ENCODE assay signal across 7 cellular contexts in the genomic region with DNA sequence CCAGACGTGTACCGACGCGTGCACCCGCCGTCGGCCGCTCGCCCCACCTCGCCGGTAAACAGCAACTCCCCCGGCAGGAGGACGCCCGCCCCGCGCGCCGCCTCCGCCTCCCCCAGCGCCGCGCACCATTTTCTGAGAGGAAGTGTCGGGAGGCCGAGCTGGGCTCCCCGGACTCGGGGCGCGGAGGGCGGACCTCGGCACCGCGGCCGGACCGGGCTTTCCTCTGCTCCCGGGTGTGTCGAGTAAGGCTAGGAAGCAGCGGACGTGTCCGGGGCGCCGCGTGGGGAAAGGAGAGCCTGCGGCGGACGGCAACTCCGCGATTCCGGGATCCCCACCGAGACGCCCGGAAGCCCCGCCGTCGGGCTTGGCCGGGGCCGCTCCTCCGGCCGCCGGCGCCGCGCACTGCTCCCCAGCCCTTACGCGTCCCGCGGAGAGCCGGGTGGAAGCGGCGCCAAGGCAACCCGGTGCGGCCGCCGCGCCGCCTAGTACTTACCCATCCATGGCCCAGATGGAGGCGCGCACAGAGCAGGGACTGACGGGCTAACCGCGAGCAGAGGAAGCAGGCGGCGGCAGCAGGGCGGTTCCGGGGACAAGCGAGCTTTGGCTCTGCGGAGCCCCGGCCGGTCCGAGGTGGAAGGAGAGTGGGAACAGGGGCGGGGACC. TPM values are rescaled to one million over a fixed set of nuclear protein-coding genes. Genes with fewer than 3 reads are reported as not detected.
DNase-seq lines count a peak whose midpoint lies in the region; ATAC-seq, FAIRE-seq and TF ChIP-seq lines count a peak whose summit lies in the region.

A gene with protein sequence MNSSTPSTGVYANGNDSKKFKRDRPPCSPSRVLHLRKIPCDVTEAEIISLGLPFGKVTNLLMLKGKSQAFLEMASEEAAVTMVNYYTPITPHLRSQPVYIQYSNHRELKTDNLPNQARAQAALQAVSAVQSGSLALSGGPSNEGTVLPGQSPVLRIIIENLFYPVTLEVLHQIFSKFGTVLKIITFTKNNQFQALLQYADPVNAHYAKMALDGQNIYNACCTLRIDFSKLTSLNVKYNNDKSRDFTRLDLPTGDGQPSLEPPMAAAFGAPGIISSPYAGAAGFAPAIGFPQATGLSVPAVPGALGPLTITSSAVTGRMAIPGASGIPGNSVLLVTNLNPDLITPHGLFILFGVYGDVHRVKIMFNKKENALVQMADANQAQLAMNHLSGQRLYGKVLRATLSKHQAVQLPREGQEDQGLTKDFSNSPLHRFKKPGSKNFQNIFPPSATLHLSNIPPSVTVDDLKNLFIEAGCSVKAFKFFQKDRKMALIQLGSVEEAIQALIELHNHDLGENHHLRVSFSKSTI (minus strand): TSS at position 643 of the 662 bp plus-strand sequence. CDS start 35,754 bp downstream, outside the sequence.

- ATAC-seq in GM18502 (IDR thresholded peaks at IDR 0.05; ENCODE audit: poor library complexity, unreplicated experiment) = peak; percentile 59
- ATAC-seq in HG02759 (IDR thresholded peaks at IDR 0.05; ENCODE audit: unreplicated experiment) = peak; percentile 62
- ATAC-seq in WTC11 = peak; percentile 31

- TF ChIP-seq CTCF in WTC11 (IDR thresholded peaks at IDR 0.05) (no peak), bronchial epithelial cell (IDR thresholded peaks at IDR 0.05; ENCODE audit: insufficient read depth, low read length, severe bottlenecking) (no peak)

- H3K27me3 ChIP-seq in bronchial epithelial cell (ENCODE audit: control insufficient read depth, insufficient read depth, low read length) = no peaks in the 10 kb centered on the region

- DNase-seq in NCI-H1694 (lab: John Stamatoyannopoulos, UW) = peak; percentile 23
- peak; percentile 72 for DNase-seq in WTC11 (ENCODE audit: low spot score)
- DNase-seq in bronchial epithelial cell (ENCODE audit: low read depth) = peak; percentile 49
- DNase-seq in iris pigment epithelial cell (ENCODE audit: low read depth) = peak; percentile 73
- peak; percentile 44 to 69 (median 49) for DNase-seq in stimulated activated CD4-positive, alpha-beta T cell treated with anti-CD3 and anti-CD28 coated beads, Interleukin-12 subunit alpha, Interleukin-12 subunit beta, amount 100 ng/mL, for 48 hours (ENCODE audit: low read depth in 2 of 3, low spot score in 1 of 3)

- peak within 1 kb of the TSS; percentile 87 for H3K4me3 ChIP-seq in bronchial epithelial cell (ENCODE audit: low read depth, low read length)

- H3K4me3 Mint-ChIP-seq in WTC11 = peak within 1 kb of the TSS; percentile 94

- no peaks in the 10 kb centered on the region for H3K36me3 ChIP-seq in bronchial epithelial cell (ENCODE audit: control insufficient read depth, insufficient read depth, low read length)

- H3K9me3 Mint-ChIP-seq in WTC11 = no peaks in the 10 kb centered on the region

- POLR2A ChIA-PET in WTC11 (lab: Charles Lee) = interaction anchor here (0.8 to 2.3 kb wide), 4 partner anchors 47 to 437 kb away, joined by 3 to 6 read pairs (median 4); a partner anchor contains a TSS

- no peak for FAIRE-seq in bronchial epithelial cell (lab: Jason Lieb, UNC)

- H3K4me1 Mint-ChIP-seq in WTC11 = peaks cover 34% of the 10 kb centered on the region

- H3K36me3 Mint-ChIP-seq in WTC11 = 0 out of 2 replicates have a peak, but pooled peaks cover 2% of the 10 kb centered on the region

- no peaks in the 10 kb centered on the region for H3K27me3 Mint-ChIP-seq in WTC11 (ENCODE audit: low read depth)

- CTCF ChIA-PET in WTC11 (lab: Charles Lee) = interaction anchor here (0.6 to 2.5 kb wide), 26 partner anchors 10 to 257 kb away, joined by 3 to 31 read pairs (median 6); a partner anchor contains a TSS

- peak within 1 kb of the TSS; percentile 99 for H3K27ac Mint-ChIP-seq in WTC11

TF ChIP-seq in WTC11, 78 proteins besides CTCF, POLR2A, EP300 and RAD21 (continues in another document):
- no peak for TF ChIP-seq SMAD4 (CRISPR knock-in tag; IDR thresholded peaks at IDR 0.05)
- no peak for TF ChIP-seq JAZF1 (CRISPR knock-in tag; IDR thresholded peaks at IDR 0.05)
- TF ChIP-seq TP53 (CRISPR knock-in tag; IDR thresholded peaks at IDR 0.05) = peak; percentile 64; the same call in 1 of the 2 replicates
- peak; percentile 39; the same call in 1 of the 2 replicates for TF ChIP-seq CREM (CRISPR knock-in tag; IDR thresholded peaks at IDR 0.05)
- TF ChIP-seq ZBTB21 (CRISPR knock-in tag; IDR thresholded peaks at IDR 0.05; ENCODE audit: borderline replicate concordance) = no peak
- TF ChIP-seq, protein P1, sequence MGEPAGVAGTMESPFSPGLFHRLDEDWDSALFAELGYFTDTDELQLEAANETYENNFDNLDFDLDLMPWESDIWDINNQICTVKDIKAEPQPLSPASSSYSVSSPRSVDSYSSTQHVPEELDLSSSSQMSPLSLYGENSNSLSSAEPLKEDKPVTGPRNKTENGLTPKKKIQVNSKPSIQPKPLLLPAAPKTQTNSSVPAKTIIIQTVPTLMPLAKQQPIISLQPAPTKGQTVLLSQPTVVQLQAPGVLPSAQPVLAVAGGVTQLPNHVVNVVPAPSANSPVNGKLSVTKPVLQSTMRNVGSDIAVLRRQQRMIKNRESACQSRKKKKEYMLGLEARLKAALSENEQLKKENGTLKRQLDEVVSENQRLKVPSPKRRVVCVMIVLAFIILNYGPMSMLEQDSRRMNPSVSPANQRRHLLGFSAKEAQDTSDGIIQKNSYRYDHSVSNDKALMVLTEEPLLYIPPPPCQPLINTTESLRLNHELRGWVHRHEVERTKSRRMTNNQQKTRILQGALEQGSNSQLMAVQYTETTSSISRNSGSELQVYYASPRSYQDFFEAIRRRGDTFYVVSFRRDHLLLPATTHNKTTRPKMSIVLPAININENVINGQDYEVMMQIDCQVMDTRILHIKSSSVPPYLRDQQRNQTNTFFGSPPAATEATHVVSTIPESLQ (CRISPR knock-in tag; IDR thresholded peaks at IDR 0.05) = no peak
- TF ChIP-seq, protein P2, sequence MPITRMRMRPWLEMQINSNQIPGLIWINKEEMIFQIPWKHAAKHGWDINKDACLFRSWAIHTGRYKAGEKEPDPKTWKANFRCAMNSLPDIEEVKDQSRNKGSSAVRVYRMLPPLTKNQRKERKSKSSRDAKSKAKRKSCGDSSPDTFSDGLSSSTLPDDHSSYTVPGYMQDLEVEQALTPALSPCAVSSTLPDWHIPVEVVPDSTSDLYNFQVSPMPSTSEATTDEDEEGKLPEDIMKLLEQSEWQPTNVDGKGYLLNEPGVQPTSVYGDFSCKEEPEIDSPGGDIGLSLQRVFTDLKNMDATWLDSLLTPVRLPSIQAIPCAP (CRISPR knock-in tag; IDR thresholded peaks at IDR 0.05) = no peak
- TF ChIP-seq ZNF121 (CRISPR knock-in tag; IDR thresholded peaks at IDR 0.05) = no peak
- TF ChIP-seq, protein P3, sequence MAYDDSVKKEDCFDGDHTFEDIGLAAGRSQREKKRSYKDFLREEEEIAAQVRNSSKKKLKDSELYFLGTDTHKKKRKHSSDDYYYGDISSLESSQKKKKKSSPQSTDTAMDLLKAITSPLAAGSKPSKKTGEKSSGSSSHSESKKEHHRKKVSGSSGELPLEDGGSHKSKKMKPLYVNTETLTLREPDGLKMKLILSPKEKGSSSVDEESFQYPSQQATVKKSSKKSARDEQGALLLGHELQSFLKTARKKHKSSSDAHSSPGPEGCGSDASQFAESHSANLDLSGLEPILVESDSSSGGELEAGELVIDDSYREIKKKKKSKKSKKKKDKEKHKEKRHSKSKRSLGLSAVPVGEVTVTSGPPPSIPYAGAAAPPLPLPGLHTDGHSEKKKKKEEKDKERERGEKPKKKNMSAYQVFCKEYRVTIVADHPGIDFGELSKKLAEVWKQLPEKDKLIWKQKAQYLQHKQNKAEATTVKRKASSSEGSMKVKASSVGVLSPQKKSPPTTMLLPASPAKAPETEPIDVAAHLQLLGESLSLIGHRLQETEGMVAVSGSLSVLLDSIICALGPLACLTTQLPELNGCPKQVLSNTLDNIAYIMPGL (CRISPR knock-in tag; IDR thresholded peaks at IDR 0.05) = peak; percentile 70; the same call in 1 of the 2 replicates
- no peak for TF ChIP-seq ZNF423 (CRISPR knock-in tag; IDR thresholded peaks at IDR 0.05)
- TF ChIP-seq FOXK1 (CRISPR knock-in tag; IDR thresholded peaks at IDR 0.05) = peak; percentile 56; the same call in 1 of the 2 replicates
- TF ChIP-seq TCF7 (CRISPR knock-in tag; IDR thresholded peaks at IDR 0.05; ENCODE audit: low read depth) = no peak
- TF ChIP-seq, protein P4, sequence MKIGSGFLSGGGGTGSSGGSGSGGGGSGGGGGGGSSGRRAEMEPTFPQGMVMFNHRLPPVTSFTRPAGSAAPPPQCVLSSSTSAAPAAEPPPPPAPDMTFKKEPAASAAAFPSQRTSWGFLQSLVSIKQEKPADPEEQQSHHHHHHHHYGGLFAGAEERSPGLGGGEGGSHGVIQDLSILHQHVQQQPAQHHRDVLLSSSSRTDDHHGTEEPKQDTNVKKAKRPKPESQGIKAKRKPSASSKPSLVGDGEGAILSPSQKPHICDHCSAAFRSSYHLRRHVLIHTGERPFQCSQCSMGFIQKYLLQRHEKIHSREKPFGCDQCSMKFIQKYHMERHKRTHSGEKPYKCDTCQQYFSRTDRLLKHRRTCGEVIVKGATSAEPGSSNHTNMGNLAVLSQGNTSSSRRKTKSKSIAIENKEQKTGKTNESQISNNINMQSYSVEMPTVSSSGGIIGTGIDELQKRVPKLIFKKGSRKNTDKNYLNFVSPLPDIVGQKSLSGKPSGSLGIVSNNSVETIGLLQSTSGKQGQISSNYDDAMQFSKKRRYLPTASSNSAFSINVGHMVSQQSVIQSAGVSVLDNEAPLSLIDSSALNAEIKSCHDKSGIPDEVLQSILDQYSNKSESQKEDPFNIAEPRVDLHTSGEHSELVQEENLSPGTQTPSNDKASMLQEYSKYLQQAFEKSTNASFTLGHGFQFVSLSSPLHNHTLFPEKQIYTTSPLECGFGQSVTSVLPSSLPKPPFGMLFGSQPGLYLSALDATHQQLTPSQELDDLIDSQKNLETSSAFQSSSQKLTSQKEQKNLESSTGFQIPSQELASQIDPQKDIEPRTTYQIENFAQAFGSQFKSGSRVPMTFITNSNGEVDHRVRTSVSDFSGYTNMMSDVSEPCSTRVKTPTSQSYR (CRISPR knock-in tag; IDR thresholded peaks at IDR 0.05) = 0 out of 2 replicates have a peak, but pooled peaks have one; percentile 14
- 0 out of 2 replicates have a peak, but pooled peaks have one; percentile 61 for TF ChIP-seq ETV6 (CRISPR knock-in tag; IDR thresholded peaks at IDR 0.05)
- TF ChIP-seq, protein P5, sequence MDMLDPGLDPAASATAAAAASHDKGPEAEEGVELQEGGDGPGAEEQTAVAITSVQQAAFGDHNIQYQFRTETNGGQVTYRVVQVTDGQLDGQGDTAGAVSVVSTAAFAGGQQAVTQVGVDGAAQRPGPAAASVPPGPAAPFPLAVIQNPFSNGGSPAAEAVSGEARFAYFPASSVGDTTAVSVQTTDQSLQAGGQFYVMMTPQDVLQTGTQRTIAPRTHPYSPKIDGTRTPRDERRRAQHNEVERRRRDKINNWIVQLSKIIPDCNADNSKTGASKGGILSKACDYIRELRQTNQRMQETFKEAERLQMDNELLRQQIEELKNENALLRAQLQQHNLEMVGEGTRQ (CRISPR knock-in tag; IDR thresholded peaks at IDR 0.05) = no peak
- TF ChIP-seq CBFB (CRISPR knock-in tag; IDR thresholded peaks at IDR 0.05; ENCODE audit: low read depth) = no peak

RNA-seq across cellular contexts. Expression of the gene that starts here (rescaled TPM):
- 97.5 to 108 TPM (median 100 TPM) in 3 replicates for total RNA-seq in WTC11 (2021)
- 56.2 and 62.4 TPM in 2 replicates for total RNA-seq in bronchial epithelial cell

Comparison
In these comparisons a context has a peak if more than half of its experiments do, and no peak if none do; other contexts are left out.
1. Peak in every context shown above with its lines: DNase-seq, ATAC-seq and H3K4me3 ChIP-seq.
2. DNase-seq: peak in every context shown above with its lines; median percentile 73 in iris pigment epithelial cell; 72 in WTC11; 49 in bronchial epithelial cell; 49 in stimulated activated CD4-positive, alpha-beta T cell treated with anti-CD3 and anti-CD28 coated beads, Interleukin-12 subunit alpha, Interleukin-12 subunit beta, amount 100 ng/mL, for 48 hours; 23 in NCI-H1694.